ENCODE assay signal across 8 cellular contexts in genomic region chr2:98731709-98732349, GRCh38. TPM values are rescaled to one million over a fixed set of nuclear protein-coding genes. Genes with fewer than 3 reads are reported as not detected.
DNase-seq lines count a peak whose midpoint lies in the region; ATAC-seq and TF ChIP-seq lines count a peak whose summit lies in the region.

No MANE protein-coding gene starts in this region.

- DNase-seq in CD1c-positive myeloid dendritic cell (ENCODE audit: extremely low spot score) (peak; percentile 44), Kasumi-1 (lab: John Stamatoyannopoulos, UW) (peak; percentile 42 to 46), natural killer cell (no peak), DMS114 treated with DMSO at 0.1 percent for 48 hours (lab: John Stamatoyannopoulos, UW; ENCODE audit: unreplicated experiment) (no peak), mesenteric fat pad (ENCODE audit: low spot score) (no peak), NCI-H446 treated with DMSO at 0.1 percent for 48 hours (lab: John Stamatoyannopoulos, UW) (no peak)
- no peak for DNase-seq in stimulated activated CD4-positive, alpha-beta T cell treated with anti-CD3 and anti-CD28 coated beads, Interleukin-12 subunit alpha, Interleukin-12 subunit beta, amount 100 ng/mL, for 4 hours

- H3K4me1 Mint-ChIP-seq in natural killer cell: peaks cover 55 to 64% of the 10 kb centered on the region in 2 donors

- intact Hi-C loops in natural killer cell (cut with micrococcal nuclease): loop anchor here (2.0 to 10.0 kb wide), 3 partner anchors 39 to 93 kb away; no protein-coding TSS in a partner anchor

- no peak for ATAC-seq in natural killer cell

- no peaks in the 10 kb centered on the region for H3K27me3 Mint-ChIP-seq in natural killer cell (ENCODE audit: low read depth in 2 of 2)

- peak overlapping the region; percentile 83 to 88 for H3K27ac Mint-ChIP-seq in natural killer cell

- H3K27ac ChIP-seq in cingulate gyrus (ENCODE audit: low read depth, low read length): peak overlapping the region; percentile 75

- peak overlapping the region; percentile 92 for H3K4me3 Mint-ChIP-seq in natural killer cell

- TF ChIP-seq CTCF in natural killer cell (IDR thresholded peaks at IDR 0.05): no peak

- no peaks in the 10 kb centered on the region for H3K9me3 Mint-ChIP-seq in natural killer cell

- H3K36me3 Mint-ChIP-seq in natural killer cell: no peaks in the 10 kb centered on the region

RNA-seq across cellular contexts. Expression of gene MGAT4A, which starts 0.9 kb away (rescaled TPM):
- 100 to 1,000 TPM in 1 of 3 donors, 10 to 100 TPM in 2; 91.6 to 114 (median 96.4) TPM for total RNA-seq in natural killer cell
- total RNA-seq in mesenteric fat pad: 50.6 TPM

Comparison
In these comparisons a context has a peak if more than half of its experiments do, and no peak if none do; other contexts are left out.
1. DNase-seq: peak in CD1c-positive myeloid dendritic cell (single experiment) and Kasumi-1 (2 of 2); none in natural killer cell (single experiment), DMS114 treated with DMSO at 0.1 percent for 48 hours (single experiment), stimulated activated CD4-positive, alpha-beta T cell treated with anti-CD3 and anti-CD28 coated beads, Interleukin-12 subunit alpha, Interleukin-12 subunit beta, amount 100 ng/mL, for 4 hours (single experiment), mesenteric fat pad (single experiment) and NCI-H446 treated with DMSO at 0.1 percent for 48 hours (single experiment).